Comparison of ENCODE assay signal across 10 cellular contexts in the genomic region with DNA sequence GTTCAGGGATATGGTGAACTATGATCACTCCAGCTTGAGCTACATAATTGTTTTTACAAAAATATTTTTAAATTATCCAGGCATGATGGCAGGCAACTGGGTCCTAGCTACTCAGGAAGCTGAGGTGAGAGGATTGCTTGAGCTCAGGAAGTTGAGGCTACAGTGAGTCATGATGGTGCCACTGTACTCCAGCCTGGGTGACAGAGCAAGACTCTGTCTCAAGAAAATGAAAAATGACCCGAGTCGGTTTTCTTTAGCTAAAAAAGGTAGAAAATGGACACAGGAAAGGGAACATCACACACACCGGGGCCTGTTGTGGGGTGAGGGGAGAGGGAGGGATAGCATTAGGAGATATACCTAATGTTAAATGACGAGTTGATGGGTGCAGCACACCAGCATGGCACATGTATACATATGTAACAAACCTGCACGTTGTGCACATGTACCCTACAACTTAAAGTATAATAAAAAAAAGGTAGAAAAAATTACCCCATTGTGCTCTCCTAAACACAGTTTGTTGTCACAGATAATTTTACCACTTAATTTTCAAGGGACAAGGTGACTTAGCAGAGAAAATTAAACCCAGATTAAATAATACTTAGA. TPM values are rescaled to one million over a fixed set of nuclear protein-coding genes. Genes with fewer than 3 reads are reported as not detected.
A peak's percentile ranks its signal among the peaks of the same experiment; 100 is the strongest.
DNase-seq lines count a peak whose midpoint lies in the region; ATAC-seq and TF ChIP-seq lines count a peak whose summit lies in the region.
"Not testable (repeated sequence)": the region's sequence is repeated elsewhere in the genome, so short reads cannot be mapped to it uniquely, and the experiment has no call there.
"Had no signal": no experiment of that assay in that cellular context is flagged by ENCODE, and none has a peak within 500 bp of the region (broad histone marks: within the 10 kb centered on the region; RNA-seq: fewer than 3 reads in every experiment).

No MANE protein-coding gene starts in this region.

- H3K9me3 ChIP-seq in T-helper 17 cell (ENCODE audit: control insufficient read depth, low read length, poor library complexity, severe bottlenecking): not testable (repeated sequence)

- not testable (repeated sequence) for TF ChIP-seq CTCF in epithelial cell of esophagus (IDR thresholded peaks at IDR 0.05; ENCODE audit: insufficient read depth, low read depth, low read length, missing control alignments)

- ATAC-seq in T-helper 17 cell: peak; percentile 99

- POLR2A ChIA-PET in activated CD4-positive, alpha-beta memory T cell treated with anti-CD3 and anti-CD28 coated beads, Interleukin-2, amount 10 ng/mL, durations not matched to agents 7 days and 5 days (lab: Charles Lee): interaction anchor here (0.6 to 8.2 kb wide), 13 partner anchors 9 to 308 kb away, joined by 3 to 108 read pairs (median 5); a partner anchor contains a TSS

- H3K27me3 Mint-ChIP-seq in T-helper 17 cell; activated CD4-positive, alpha-beta memory T cell treated with anti-CD3 and anti-CD28 coated beads, Interleukin-2, amount 10 ng/mL, durations not matched to agents 7 days and 5 days; activated naive CD4-positive, alpha-beta T cell treated with anti-CD3 and anti-CD28 coated beads for 36 hours (ENCODE audit: low read depth): not testable (repeated sequence)

- H3K4me3 Mint-ChIP-seq in T-helper 17 cell: peak overlapping the region; percentile 77
- H3K4me3 Mint-ChIP-seq in activated CD4-positive, alpha-beta memory T cell treated with anti-CD3 and anti-CD28 coated beads, Interleukin-2, amount 10 ng/mL, durations not matched to agents 7 days and 5 days: peak overlapping the region; percentile 56
- H3K4me3 Mint-ChIP-seq in activated naive CD4-positive, alpha-beta T cell treated with anti-CD3 and anti-CD28 coated beads for 36 hours: peak overlapping the region; percentile 52

- peak overlapping the region; percentile 59 for H3K27ac Mint-ChIP-seq in T-helper 17 cell
- H3K27ac Mint-ChIP-seq in activated CD4-positive, alpha-beta memory T cell treated with anti-CD3 and anti-CD28 coated beads, Interleukin-2, amount 10 ng/mL, durations not matched to agents 7 days and 5 days: peak overlapping the region; percentile 82
- H3K27ac Mint-ChIP-seq in activated naive CD4-positive, alpha-beta T cell treated with anti-CD3 and anti-CD28 coated beads for 36 hours: peak overlapping the region; percentile 77

- CTCF ChIA-PET in activated CD4-positive, alpha-beta memory T cell treated with anti-CD3 and anti-CD28 coated beads, Interleukin-2, amount 10 ng/mL, durations not matched to agents 7 days and 5 days (lab: Charles Lee): interaction anchor here (0.6 to 5.8 kb wide), 7 partner anchors 14 to 309 kb away, joined by 3 to 43 read pairs (median 4); a partner anchor contains a TSS
- CTCF ChIA-PET in activated naive CD4-positive, alpha-beta T cell treated with anti-CD3 and anti-CD28 coated beads for 36 hours (lab: Charles Lee): interaction anchor here (0.5 to 2.3 kb wide), 4 partner anchors 10 to 301 kb away, joined by 3 to 9 read pairs (median 4); no protein-coding TSS in a partner anchor

- H3K4me3 ChIP-seq in epithelial cell of esophagus (ENCODE audit: low read length): not testable (repeated sequence)

- DNase-seq in GF-D8 (lab: John Stamatoyannopoulos, UW) (peak; percentile 31), T-helper 17 cell (peak in 2 of 3 donors; percentile 18 to 37), epithelial cell of esophagus (ENCODE audit: low read depth) (peak; percentile 40)
- DNase-seq in NK-92 treated with Interleukin-12 subunit alpha and Interleukin-12 subunit beta, amount 100 ng/mL, for 24 hours (lab: John Stamatoyannopoulos, UW): peak; percentile 38
- peak; percentile 65 for DNase-seq in activated CD4-positive, alpha-beta memory T cell treated with anti-CD3 and anti-CD28 coated beads, Interleukin-2, amount 10 ng/mL, durations not matched to agents 7 days and 5 days
- peak; percentile 64 for DNase-seq in activated naive CD4-positive, alpha-beta T cell treated with anti-CD3 and anti-CD28 coated beads for 36 hours
- DNase-seq in stimulated activated CD4-positive, alpha-beta T cell treated with anti-CD3 and anti-CD28 coated beads, Interleukin-2, amount 100 ng/mL, for 4 hours (ENCODE audit: low read depth): peak; percentile 25

- H3K9me3 Mint-ChIP-seq in activated CD4-positive, alpha-beta memory T cell treated with anti-CD3 and anti-CD28 coated beads, Interleukin-2, amount 10 ng/mL, durations not matched to agents 7 days and 5 days; activated naive CD4-positive, alpha-beta T cell treated with anti-CD3 and anti-CD28 coated beads for 36 hours: not testable (repeated sequence)

- peaks cover 13% of the 10 kb centered on the region for H3K36me3 Mint-ChIP-seq in T-helper 17 cell (ENCODE audit: low read depth)
- H3K36me3 Mint-ChIP-seq in activated CD4-positive, alpha-beta memory T cell treated with anti-CD3 and anti-CD28 coated beads, Interleukin-2, amount 10 ng/mL, durations not matched to agents 7 days and 5 days (ENCODE audit: low read depth): peaks cover 93% of the 10 kb centered on the region
- peaks cover 34% of the 10 kb centered on the region for H3K36me3 Mint-ChIP-seq in activated naive CD4-positive, alpha-beta T cell treated with anti-CD3 and anti-CD28 coated beads for 36 hours (ENCODE audit: low read depth)

- intact Hi-C loops in activated naive CD4-positive, alpha-beta T cell treated with anti-CD3 and anti-CD28 coated beads for 36 hours (cut with micrococcal nuclease): not testable (repeated sequence)

- H3K4me1 Mint-ChIP-seq in T-helper 17 cell: peaks cover 83% of the 10 kb centered on the region
- H3K4me1 Mint-ChIP-seq in activated CD4-positive, alpha-beta memory T cell treated with anti-CD3 and anti-CD28 coated beads, Interleukin-2, amount 10 ng/mL, durations not matched to agents 7 days and 5 days: peaks cover 96% of the 10 kb centered on the region
- H3K4me1 Mint-ChIP-seq in activated naive CD4-positive, alpha-beta T cell treated with anti-CD3 and anti-CD28 coated beads for 36 hours (ENCODE audit: low read depth): peaks cover 91% of the 10 kb centered on the region

RNA-seq across cellular contexts. Expression of a gene that starts 15.7 kb away (rescaled TPM):
- total RNA-seq in T-helper 17 cell: 10 to 100 TPM; 70.0 to 90.1 TPM
- total RNA-seq in activated CD4-positive, alpha-beta memory T cell treated with anti-CD3 and anti-CD28 coated beads, Interleukin-2, amount 10 ng/mL, durations not matched to agents 7 days and 5 days: 100 to 1,000 TPM; 103 to 110 TPM
- 10 to 100 TPM; 23.5 to 25.2 TPM for total RNA-seq in activated naive CD4-positive, alpha-beta T cell treated with anti-CD3 and anti-CD28 coated beads for 36 hours
- total RNA-seq: kidney epithelial cell had no signal

RNA-seq across cellular contexts. Expression of a gene that starts 38.9 kb away (rescaled TPM):
- 1 to 10 TPM in 1 of 2 donors, not detected in 1; 7.2 TPM for total RNA-seq in T-helper 17 cell
- not detected for total RNA-seq in activated CD4-positive, alpha-beta memory T cell treated with anti-CD3 and anti-CD28 coated beads, Interleukin-2, amount 10 ng/mL, durations not matched to agents 7 days and 5 days
- not detected for total RNA-seq in activated naive CD4-positive, alpha-beta T cell treated with anti-CD3 and anti-CD28 coated beads for 36 hours
- total RNA-seq: hepatocyte, kidney epithelial cell, mesothelial cell of epicardium had no signal

RNA-seq across cellular contexts. Expression of a gene that starts 56.6 kb away (rescaled TPM):
- 1 to 10 TPM; 3.1 to 3.6 TPM for total RNA-seq in T-helper 17 cell
- 1 to 10 TPM; 3.8 to 4.5 TPM for total RNA-seq in activated CD4-positive, alpha-beta memory T cell treated with anti-CD3 and anti-CD28 coated beads, Interleukin-2, amount 10 ng/mL, durations not matched to agents 7 days and 5 days
- 1 to 10 TPM; 6.2 to 6.5 TPM for total RNA-seq in activated naive CD4-positive, alpha-beta T cell treated with anti-CD3 and anti-CD28 coated beads for 36 hours
